Comparison of ENCODE assay signal across 10 cellular contexts in genomic region chr13:98450495-98451167, GRCh38.
DNase-seq lines count a peak whose midpoint lies in the region; ATAC-seq and TF ChIP-seq lines count a peak whose summit lies in the region.
"Had no signal": no experiment of that assay in that cellular context is flagged by ENCODE, and none has a peak within 500 bp of the region (broad histone marks: within the 10 kb centered on the region; RNA-seq: fewer than 3 reads in every experiment).

No MANE protein-coding gene starts in this region.

- 29% methylated on average over 14 of the region's 14 CpGs for WGBS in prostate gland

- H4K20me1 ChIP-seq in GM23338 (replicated peaks; ENCODE audit: insufficient read depth) (peaks cover 5% of the 10 kb centered on the region), PC-3 (ENCODE audit: low read length) (no peaks in the 10 kb centered on the region)

- H3K9me3 ChIP-seq in prostate gland, result no peaks in the 10 kb centered on the region
- H3K9me3 ChIP-seq in PC-3 (ENCODE audit: low read length), result no peaks in the 10 kb centered on the region
- H3K9me3 ChIP-seq: spleen had no signal

- H3K4me3 Mint-ChIP-seq in GM23338, result peak overlapping the region; percentile 43; the same call in 2 of the 3 replicates
- H3K4me3 Mint-ChIP-seq in activated CD8-positive, alpha-beta T cell treated with anti-CD3 and anti-CD28 coated beads, Interleukin-2, amount 10 ng/mL, durations not matched to agents 7 days and 5 days, result no peak overlapping the region

- H3K4me2 ChIP-seq in GM23338 (peak overlapping the region; percentile 73), PC-3 (ENCODE audit: low read length) (no peak overlapping the region)

- peak overlapping the region; percentile 16; the same call in 1 of the 2 replicates for H3K4me3 ChIP-seq in GM23338
- H3K4me3 ChIP-seq in prostate gland, result no peak overlapping the region
- no peak overlapping the region for H3K4me3 ChIP-seq in PC-3 (ENCODE audit: low read length)
- H3K4me3 ChIP-seq: spleen had no signal

- H3K27me3 ChIP-seq in GM23338 (ENCODE audit: insufficient read depth) (no peaks in the 10 kb centered on the region), prostate gland (replicated peaks; ENCODE audit: insufficient read depth) (no peaks in the 10 kb centered on the region), PC-3 (ENCODE audit: low read length) (no peaks in the 10 kb centered on the region)
- H3K27me3 ChIP-seq: spleen had no signal

- intact Hi-C loops in left cardiac atrium (cut with DNase I) (loop anchor here in 1 of 2 donors (10.0 kb wide), 1 partner anchor 394 kb away; no protein-coding TSS in a partner anchor), prostate gland (cut with DNase I) (loop anchor here (5.0 kb wide), 1 partner anchor 47 kb away; no protein-coding TSS in a partner anchor), PC-3 (cut with micrococcal nuclease) (loop anchor here (5.0 kb wide), 1 partner anchor 222 kb away; no protein-coding TSS in a partner anchor)

- DNase-seq in GM23338 (ENCODE audit: low spot score), result peak; percentile 65
- peak; percentile 39 for DNase-seq in activated CD8-positive, alpha-beta T cell treated with anti-CD3 and anti-CD28 coated beads, Interleukin-2, amount 10 ng/mL, durations not matched to agents 7 days and 5 days
- peak; percentile 45 for DNase-seq in left cardiac atrium
- DNase-seq in prostate gland (ENCODE audit: low spot score), result peak; percentile 73
- no peak for DNase-seq in PC-3
- DNase-seq in NCI-H524 treated with DMSO at 0.1 percent for 48 hours (lab: John Stamatoyannopoulos, UW), result no peak
- DNase-seq: NCI-H2029 treated with DMSO at 0.1 percent for 48 hours, spleen had no signal

- H3K4me1 Mint-ChIP-seq in GM23338, result peaks cover 37% of the 10 kb centered on the region
- H3K4me1 Mint-ChIP-seq in activated CD8-positive, alpha-beta T cell treated with anti-CD3 and anti-CD28 coated beads, Interleukin-2, amount 10 ng/mL, durations not matched to agents 7 days and 5 days (ENCODE audit: low read depth), result peaks cover 28% of the 10 kb centered on the region

- H3K79me2 ChIP-seq in GM23338 (replicated peaks; ENCODE audit: insufficient read depth) (peaks cover 12% of the 10 kb centered on the region; the same call in 1 of the 2 replicates), PC-3 (ENCODE audit: low read length) (no peaks in the 10 kb centered on the region)

- H3K27ac Mint-ChIP-seq in GM23338, result peak overlapping the region; percentile 70
- peak overlapping the region; percentile 75 for H3K27ac Mint-ChIP-seq in activated CD8-positive, alpha-beta T cell treated with anti-CD3 and anti-CD28 coated beads, Interleukin-2, amount 10 ng/mL, durations not matched to agents 7 days and 5 days

- no peak overlapping the region for H2AFZ ChIP-seq in GM23338
- H2AFZ ChIP-seq in PC-3 (ENCODE audit: low read length), result no peak overlapping the region

- peaks cover 26% of the 10 kb centered on the region for H3K4me1 ChIP-seq in GM23338 (ENCODE audit: insufficient read depth)
- H3K4me1 ChIP-seq in prostate gland (replicated peaks), result peaks cover 16% of the 10 kb centered on the region
- no peaks in the 10 kb centered on the region for H3K4me1 ChIP-seq in PC-3 (ENCODE audit: insufficient read depth, low read length)

- TF ChIP-seq CTCF in GM23338 (conservative IDR thresholded peaks at IDR 0.05; ENCODE audit: low read depth in 2 of 2) (no peak), prostate gland (IDR thresholded peaks at IDR 0.05) (no peak), PC-3 (conservative IDR thresholded peaks at IDR 0.05; ENCODE audit: low read depth, low read length) (no peak)

- H3K27me3 Mint-ChIP-seq in GM23338 (ENCODE audit: insufficient read depth, low read depth, poor library complexity), result peaks cover 27% of the 10 kb centered on the region
- no peaks in the 10 kb centered on the region for H3K27me3 Mint-ChIP-seq in activated CD8-positive, alpha-beta T cell treated with anti-CD3 and anti-CD28 coated beads, Interleukin-2, amount 10 ng/mL, durations not matched to agents 7 days and 5 days (ENCODE audit: low read depth)

- H3K9me2 ChIP-seq in GM23338 (ENCODE audit: insufficient read depth) (no peaks in the 10 kb centered on the region), PC-3 (replicated peaks; ENCODE audit: low read length) (no peaks in the 10 kb centered on the region)

- CTCF ChIA-PET in activated CD8-positive, alpha-beta T cell treated with anti-CD3 and anti-CD28 coated beads, Interleukin-2, amount 10 ng/mL, durations not matched to agents 7 days and 5 days (lab: Charles Lee), result interaction anchor here (0.7 to 2.6 kb wide), 5 partner anchors 15 to 223 kb away, joined by 3 to 25 read pairs (median 3); no protein-coding TSS in a partner anchor
- CTCF ChIA-PET in PC-3 (lab: Charles Lee), result no interaction called here

- peak; percentile 17 for ATAC-seq in GM23338
- peak; percentile 40 for ATAC-seq in activated CD8-positive, alpha-beta T cell treated with anti-CD3 and anti-CD28 coated beads, Interleukin-2, amount 10 ng/mL, durations not matched to agents 7 days and 5 days
- peak; percentile 30 to 42 for ATAC-seq in left cardiac atrium
- no peak for ATAC-seq in HG03196 (IDR thresholded peaks at IDR 0.05; ENCODE audit: unreplicated experiment)
- no peak for ATAC-seq in HG03439 (IDR thresholded peaks at IDR 0.05; ENCODE audit: unreplicated experiment)
- no peak for ATAC-seq in PC-3

- POLR2A ChIA-PET in activated CD8-positive, alpha-beta T cell treated with anti-CD3 and anti-CD28 coated beads, Interleukin-2, amount 10 ng/mL, durations not matched to agents 7 days and 5 days (lab: Charles Lee), result interaction anchor here (1.0 to 1.1 kb wide), 2 partner anchors 11 to 125 kb away, joined by 3 read pairs; no protein-coding TSS in a partner anchor
- POLR2A ChIA-PET in PC-3 (lab: Charles Lee; ENCODE audit: unreplicated experiment), result no interaction called here

- H3K27ac ChIP-seq in GM23338 (ENCODE audit: low read depth) (peak overlapping the region; percentile 87), prostate gland (peak overlapping the region; percentile 66 to 70), PC-3 (ENCODE audit: low read length) (no peak overlapping the region)

- H3K9me3 Mint-ChIP-seq in GM23338, result no peaks in the 10 kb centered on the region; the same call in 2 of the 3 replicates
- no peaks in the 10 kb centered on the region for H3K9me3 Mint-ChIP-seq in activated CD8-positive, alpha-beta T cell treated with anti-CD3 and anti-CD28 coated beads, Interleukin-2, amount 10 ng/mL, durations not matched to agents 7 days and 5 days (ENCODE audit: insufficient read depth)

- BruUV-seq in PC-3 (replicated peaks; lab: Mats Ljungman, UMichigan), result no TSS peak

- TF ChIP-seq POLR2A in prostate gland (IDR thresholded peaks at IDR 0.05), result no peak

- H3K36me3 ChIP-seq in GM23338 (ENCODE audit: insufficient read depth), result peaks cover 17% of the 10 kb centered on the region; the same call in 1 of the 2 replicates
- H3K36me3 ChIP-seq in prostate gland, result no peaks in the 10 kb centered on the region
- H3K36me3 ChIP-seq in PC-3 (ENCODE audit: low read depth, low read length), result peaks cover 14% of the 10 kb centered on the region

- peaks cover 7% of the 10 kb centered on the region; the same call in 1 of the 2 replicates for H3F3A ChIP-seq in GM23338 (replicated peaks; ENCODE audit: low read depth)
- no peaks in the 10 kb centered on the region for H3F3A ChIP-seq in PC-3 (ENCODE audit: low read length, unreplicated experiment)

- H3K9ac ChIP-seq in PC-3 (ENCODE audit: low read length), result no peak overlapping the region

- H3K36me3 Mint-ChIP-seq in GM23338 (ENCODE audit: low read depth), result peaks cover 60% of the 10 kb centered on the region
- peaks cover 57% of the 10 kb centered on the region for H3K36me3 Mint-ChIP-seq in activated CD8-positive, alpha-beta T cell treated with anti-CD3 and anti-CD28 coated beads, Interleukin-2, amount 10 ng/mL, durations not matched to agents 7 days and 5 days (ENCODE audit: low read depth)

TF ChIP-seq in GM23338, 12 proteins besides CTCF, POLR2A, EP300 and RAD21:
- TF ChIP-seq, protein P1, sequence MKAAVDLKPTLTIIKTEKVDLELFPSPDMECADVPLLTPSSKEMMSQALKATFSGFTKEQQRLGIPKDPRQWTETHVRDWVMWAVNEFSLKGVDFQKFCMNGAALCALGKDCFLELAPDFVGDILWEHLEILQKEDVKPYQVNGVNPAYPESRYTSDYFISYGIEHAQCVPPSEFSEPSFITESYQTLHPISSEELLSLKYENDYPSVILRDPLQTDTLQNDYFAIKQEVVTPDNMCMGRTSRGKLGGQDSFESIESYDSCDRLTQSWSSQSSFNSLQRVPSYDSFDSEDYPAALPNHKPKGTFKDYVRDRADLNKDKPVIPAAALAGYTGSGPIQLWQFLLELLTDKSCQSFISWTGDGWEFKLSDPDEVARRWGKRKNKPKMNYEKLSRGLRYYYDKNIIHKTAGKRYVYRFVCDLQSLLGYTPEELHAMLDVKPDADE (IDR thresholded peaks at IDR 0.05), result peak; percentile 23; the same call in 1 of the 2 replicates
- TF ChIP-seq EZH2phosphoT487 (IDR thresholded peaks at IDR 0.05; ENCODE audit: unreplicated experiment), result no peak

Comparison
In these comparisons a context has a peak if more than half of its experiments do, and no peak if none do; other contexts are left out.
1. ATAC-seq: peak in GM23338 (single experiment), activated CD8-positive, alpha-beta T cell treated with anti-CD3 and anti-CD28 coated beads, Interleukin-2, amount 10 ng/mL, durations not matched to agents 7 days and 5 days (single experiment) and left cardiac atrium (2 of 2); none in HG03196 (single experiment), HG03439 (single experiment) and PC-3 (single experiment).
2. DNase-seq: peak in GM23338 (single experiment), activated CD8-positive, alpha-beta T cell treated with anti-CD3 and anti-CD28 coated beads, Interleukin-2, amount 10 ng/mL, durations not matched to agents 7 days and 5 days (single experiment), left cardiac atrium (single experiment) and prostate gland (single experiment); none in PC-3 (single experiment) and NCI-H524 treated with DMSO at 0.1 percent for 48 hours (single experiment).